Comparison of ENCODE assay signal across 8 cellular contexts in genomic region chr7:132318338-132319318, GRCh38.
A peak's percentile ranks its signal among the peaks of the same experiment; 100 is the strongest.
DNase-seq lines count a peak whose midpoint lies in the region; ATAC-seq and TF ChIP-seq lines count a peak whose summit lies in the region.

No MANE protein-coding gene starts in this region.

- DNase-seq in DMS53 treated with DMSO at 0.1 percent for 48 hours (lab: John Stamatoyannopoulos, UW; ENCODE audit: unreplicated experiment) (peak; percentile 71), LNCaP clone FGC (ENCODE audit: low read depth) (peak; percentile 62), RPMI7951 (ENCODE audit: low read depth) (peak; percentile 78), activated T-helper 1 cell treated with Interleukin-2 at 50 U/mL for 16 hours (ENCODE audit: low read depth) (peak; percentile 61), fibroblast of peridontal ligament (ENCODE audit: extremely low read depth) (peak; percentile 83), nephron progenitor cell (peak; percentile 89)
- peak; percentile 75 to 77 for DNase-seq in stimulated activated naive CD8-positive, alpha-beta T cell treated with anti-CD3 and anti-CD28 coated beads, Interleukin-15, amount 100 ng/mL, for 72 hours

- H3K27me3 Mint-ChIP-seq in nephron progenitor cell (ENCODE audit: low read depth, poor library complexity) = peaks cover 70% of the 10 kb centered on the region
- peaks cover 55% of the 10 kb centered on the region for H3K27me3 Mint-ChIP-seq in stimulated activated naive CD8-positive, alpha-beta T cell treated with anti-CD3 and anti-CD28 coated beads, Interleukin-15, amount 100 ng/mL, for 72 hours

- peaks cover 7% of the 10 kb centered on the region for H3K9me3 Mint-ChIP-seq in nephron progenitor cell
- peaks cover 6 to 13% of the 10 kb centered on the region in 2 donors for H3K9me3 Mint-ChIP-seq in stimulated activated naive CD8-positive, alpha-beta T cell treated with anti-CD3 and anti-CD28 coated beads, Interleukin-15, amount 100 ng/mL, for 72 hours

- H3K4me3 Mint-ChIP-seq in nephron progenitor cell = peak overlapping the region; percentile 18
- peak overlapping the region in 1 of 2 donors; percentile 40 for H3K4me3 Mint-ChIP-seq in stimulated activated naive CD8-positive, alpha-beta T cell treated with anti-CD3 and anti-CD28 coated beads, Interleukin-15, amount 100 ng/mL, for 72 hours

- peak overlapping the region; percentile 4 for H3K27ac Mint-ChIP-seq in nephron progenitor cell
- H3K27ac Mint-ChIP-seq in stimulated activated naive CD8-positive, alpha-beta T cell treated with anti-CD3 and anti-CD28 coated beads, Interleukin-15, amount 100 ng/mL, for 72 hours = no peak overlapping the region

- no peak overlapping the region for H3K4me3 ChIP-seq in LNCaP clone FGC (ENCODE audit: low read depth, low read length)

- TF ChIP-seq CTCF in LNCaP clone FGC (IDR thresholded peaks at IDR 0.05; ENCODE audit: control insufficient read depth, extremely low read depth, insufficient read depth) (peak; percentile 98), nephron progenitor cell (IDR thresholded peaks at IDR 0.05) (peak; percentile 84)

- peaks cover 4% of the 10 kb centered on the region for H3K36me3 Mint-ChIP-seq in nephron progenitor cell (ENCODE audit: low read depth)

- peak; percentile 92 for ATAC-seq in GM21786 (IDR thresholded peaks at IDR 0.05; ENCODE audit: unreplicated experiment)
- peak; percentile 92 for ATAC-seq in stimulated activated naive CD8-positive, alpha-beta T cell treated with anti-CD3 and anti-CD28 coated beads, Interleukin-15, amount 100 ng/mL, for 72 hours

- H3K4me1 Mint-ChIP-seq in nephron progenitor cell = peaks cover 61% of the 10 kb centered on the region
- peaks cover 14% of the 10 kb centered on the region for H3K4me1 Mint-ChIP-seq in stimulated activated naive CD8-positive, alpha-beta T cell treated with anti-CD3 and anti-CD28 coated beads, Interleukin-15, amount 100 ng/mL, for 72 hours
